ENCODE assay signal across 10 cellular contexts in the genomic region with DNA sequence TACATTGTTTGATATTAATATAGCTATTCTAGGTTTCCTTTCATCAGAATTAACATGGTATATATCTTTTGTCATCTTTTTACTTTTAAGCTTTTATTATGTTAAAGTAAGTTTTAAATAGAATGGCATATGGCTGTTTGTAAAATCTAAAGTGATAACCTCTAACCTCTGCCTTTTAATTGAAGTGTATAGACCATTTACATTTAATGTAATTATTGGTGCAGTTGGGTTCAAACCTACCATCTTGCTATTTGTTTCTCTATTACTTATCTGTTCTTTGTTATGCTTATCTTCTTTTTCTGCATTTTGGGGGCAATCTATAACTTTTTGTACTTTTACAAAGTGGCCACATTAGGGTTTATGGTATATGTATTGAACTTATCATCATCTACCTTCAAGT. TPM values are rescaled to one million over a fixed set of nuclear protein-coding genes. Genes with fewer than 3 reads are reported as not detected.
"Had no signal": no experiment of that assay in that cellular context is flagged by ENCODE, and none has a peak within 500 bp of the region (broad histone marks: within the 10 kb centered on the region; RNA-seq: fewer than 3 reads in every experiment).

No MANE protein-coding gene starts in this region.

- H3K4me3 ChIP-seq: GM23248, HAP-1 had no signal

- H3K27me3 Mint-ChIP-seq: IgD-negative memory B cell had no signal

- H3K36me3 ChIP-seq: HAP-1 had no signal

- H3K4me1 ChIP-seq: HAP-1 had no signal

- H3K9ac ChIP-seq: GM23248 had no signal

- H2AFZ ChIP-seq: GM23248 had no signal

- H3K4me3 Mint-ChIP-seq: IgD-negative memory B cell had no signal

- H3K9me3 ChIP-seq: HAP-1 had no signal

- H3K27ac Mint-ChIP-seq: IgD-negative memory B cell had no signal

- DNase-seq: GOT3, H7 had no signal

- H3K27ac ChIP-seq: GM23248, HL-60 had no signal

- ATAC-seq: HCT116, HepG2 had no signal

RNA-seq across cellular contexts. Expression of gene PRMT8, which starts 35.8 kb away (rescaled TPM):
- total RNA-seq: GM23248, H4, HepG2, HT1080 had no signal
- polyA plus RNA-seq: GM23248, HepG2, IgD-negative memory B cell had no signal
